Comparison of ENCODE assay signal across 1 cellular context in the genomic region with DNA sequence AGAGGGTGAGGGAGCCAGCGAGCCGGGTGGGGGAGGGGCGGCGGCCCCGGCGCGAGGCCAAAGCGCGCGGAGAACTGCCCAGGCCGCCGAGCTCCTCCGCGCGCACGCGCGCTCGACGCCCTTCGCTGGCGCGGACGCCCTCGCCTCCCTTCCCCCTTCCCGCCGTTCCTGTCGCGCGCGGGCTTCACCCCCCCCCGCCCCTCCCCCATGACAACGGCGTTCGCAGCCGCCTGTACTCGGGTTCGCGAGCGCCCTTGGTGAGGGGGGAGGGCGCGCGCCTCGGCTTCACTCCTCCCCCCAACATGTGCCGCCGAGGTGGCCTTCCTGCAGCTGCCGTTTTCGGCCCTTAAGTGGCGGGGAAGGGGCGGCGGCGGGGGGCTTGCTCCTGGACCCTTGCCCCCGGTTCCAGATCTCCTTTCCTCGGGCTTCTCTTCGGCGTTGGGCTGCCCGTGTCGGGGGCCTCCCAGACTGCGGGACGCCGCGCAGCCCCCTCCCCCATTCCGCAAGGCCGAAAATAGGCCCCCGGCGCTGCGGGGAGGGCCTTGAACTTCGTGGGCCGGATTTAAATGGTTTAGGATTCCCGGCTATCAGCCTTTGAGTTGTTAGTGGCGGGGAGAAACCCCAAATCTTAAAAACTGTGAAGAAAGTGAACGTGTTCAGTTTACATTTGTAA.
A peak's percentile ranks its signal among the peaks of the same experiment; 100 is the strongest.
TF ChIP-seq lines count a peak whose summit lies in the region.

No MANE protein-coding gene starts in this region.

TF ChIP-seq in HEK293, 187 proteins besides CTCF, POLR2A, EP300 and RAD21 (continues in another document):
- TF ChIP-seq ZNF174 (tag by site-specific recombination; IDR thresholded peaks at IDR 0.05) (no peak), ZSCAN30 (tag by site-specific recombination; IDR thresholded peaks at IDR 0.05) (peak; percentile 13; the same call in 1 of the 2 replicates), ZNF366 (tag by site-specific recombination; conservative IDR thresholded peaks at IDR 0.05) (no peak), ZEB2 (tag by site-specific recombination; IDR thresholded peaks at IDR 0.05) (peak; percentile 53; the same call in 1 of the 2 replicates), GLIS1 (tag by site-specific recombination; IDR thresholded peaks at IDR 0.05) (peak; percentile 43), ZNF548 (tag by site-specific recombination; IDR thresholded peaks at IDR 0.05) (no peak), ZNF843 (tag by site-specific recombination; IDR thresholded peaks at IDR 0.05) (peak; percentile 49; the same call in 1 of the 2 replicates), ZNF610 (tag by site-specific recombination; IDR thresholded peaks at IDR 0.05; ENCODE audit: borderline replicate concordance) (peak; percentile 68), TCF7L2 (IDR thresholded peaks at IDR 0.05; ENCODE audit: borderline replicate concordance, low read depth, low read length) (no peak), ZFHX2 (tag by site-specific recombination; conservative IDR thresholded peaks at IDR 0.05) (no peak), INSM2 (tag by site-specific recombination; IDR thresholded peaks at IDR 0.05) (peak; percentile 42; the same call in 1 of the 2 replicates), KLF8 (tag by site-specific recombination; IDR thresholded peaks at IDR 0.05) (no peak), ZNF48 (tag by site-specific recombination; IDR thresholded peaks at IDR 0.05) (no peak), ZNF335 (tag by site-specific recombination; conservative IDR thresholded peaks at IDR 0.05) (peak; percentile 50), ZSCAN4 (tag by site-specific recombination; IDR thresholded peaks at IDR 0.05) (no peak), ZNF324 (tag by site-specific recombination; IDR thresholded peaks at IDR 0.05) (0 out of 2 replicates have a peak, but pooled peaks have one; percentile 48), ZNF792 (tag by site-specific recombination; IDR thresholded peaks at IDR 0.05) (0 out of 2 replicates have a peak, but pooled peaks have one; percentile 36), PBX3 (CRISPR knock-in tag; IDR thresholded peaks at IDR 0.05) (0 out of 2 replicates have a peak, but pooled peaks have one; percentile 13), AEBP2 (tag by site-specific recombination; IDR thresholded peaks at IDR 0.05; ENCODE audit: borderline replicate concordance) (no peak), ZNF623 (tag by site-specific recombination; IDR thresholded peaks at IDR 0.05) (0 out of 2 replicates have a peak, but pooled peaks have one; percentile 9), ZNF530 (tag by site-specific recombination; IDR thresholded peaks at IDR 0.05; ENCODE audit: low read depth) (no peak), ZNF426 (tag by site-specific recombination; IDR thresholded peaks at IDR 0.05) (0 out of 2 replicates have a peak, but pooled peaks have one; percentile 10), IKZF3 (tag by site-specific recombination; IDR thresholded peaks at IDR 0.05) (peak; percentile 30; the same call in 1 of the 2 replicates), SP2 (tag by site-specific recombination; IDR thresholded peaks at IDR 0.05) (0 out of 2 replicates have a peak, but pooled peaks have one; percentile 14), ZNF23 (tag by site-specific recombination; IDR thresholded peaks at IDR 0.05; ENCODE audit: borderline replicate concordance) (no peak), ZNF24 (tag by site-specific recombination; IDR thresholded peaks at IDR 0.05) (0 out of 2 replicates have a peak, but pooled peaks have one; percentile 34), SETDB1 (IDR thresholded peaks at IDR 0.05; ENCODE audit: insufficient read length, low read length) (no peak), ZBTB8A (tag by site-specific recombination; IDR thresholded peaks at IDR 0.05) (peak; percentile 71)
- TF ChIP-seq, protein P1, sequence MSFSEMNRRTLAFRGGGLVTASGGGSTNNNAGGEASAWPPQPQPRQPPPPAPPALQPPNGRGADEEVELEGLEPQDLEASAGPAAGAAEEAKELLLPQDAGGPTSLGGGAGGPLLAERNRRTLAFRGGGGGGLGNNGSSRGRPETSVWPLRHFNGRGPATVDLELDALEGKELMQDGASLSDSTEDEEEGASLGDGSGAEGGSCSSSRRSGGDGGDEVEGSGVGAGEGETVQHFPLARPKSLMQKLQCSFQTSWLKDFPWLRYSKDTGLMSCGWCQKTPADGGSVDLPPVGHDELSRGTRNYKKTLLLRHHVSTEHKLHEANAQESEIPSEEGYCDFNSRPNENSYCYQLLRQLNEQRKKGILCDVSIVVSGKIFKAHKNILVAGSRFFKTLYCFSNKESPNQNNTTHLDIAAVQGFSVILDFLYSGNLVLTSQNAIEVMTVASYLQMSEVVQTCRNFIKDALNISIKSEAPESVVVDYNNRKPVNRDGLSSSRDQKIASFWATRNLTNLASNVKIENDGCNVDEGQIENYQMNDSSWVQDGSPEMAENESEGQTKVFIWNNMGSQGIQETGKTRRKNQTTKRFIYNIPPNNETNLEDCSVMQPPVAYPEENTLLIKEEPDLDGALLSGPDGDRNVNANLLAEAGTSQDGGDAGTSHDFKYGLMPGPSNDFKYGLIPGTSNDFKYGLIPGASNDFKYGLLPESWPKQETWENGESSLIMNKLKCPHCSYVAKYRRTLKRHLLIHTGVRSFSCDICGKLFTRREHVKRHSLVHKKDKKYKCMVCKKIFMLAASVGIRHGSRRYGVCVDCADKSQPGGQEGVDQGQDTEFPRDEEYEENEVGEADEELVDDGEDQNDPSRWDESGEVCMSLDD (tag by site-specific recombination; IDR thresholded peaks at IDR 0.05): peak; percentile 34; the same call in 1 of the 2 replicates
- TF ChIP-seq, protein P2, sequence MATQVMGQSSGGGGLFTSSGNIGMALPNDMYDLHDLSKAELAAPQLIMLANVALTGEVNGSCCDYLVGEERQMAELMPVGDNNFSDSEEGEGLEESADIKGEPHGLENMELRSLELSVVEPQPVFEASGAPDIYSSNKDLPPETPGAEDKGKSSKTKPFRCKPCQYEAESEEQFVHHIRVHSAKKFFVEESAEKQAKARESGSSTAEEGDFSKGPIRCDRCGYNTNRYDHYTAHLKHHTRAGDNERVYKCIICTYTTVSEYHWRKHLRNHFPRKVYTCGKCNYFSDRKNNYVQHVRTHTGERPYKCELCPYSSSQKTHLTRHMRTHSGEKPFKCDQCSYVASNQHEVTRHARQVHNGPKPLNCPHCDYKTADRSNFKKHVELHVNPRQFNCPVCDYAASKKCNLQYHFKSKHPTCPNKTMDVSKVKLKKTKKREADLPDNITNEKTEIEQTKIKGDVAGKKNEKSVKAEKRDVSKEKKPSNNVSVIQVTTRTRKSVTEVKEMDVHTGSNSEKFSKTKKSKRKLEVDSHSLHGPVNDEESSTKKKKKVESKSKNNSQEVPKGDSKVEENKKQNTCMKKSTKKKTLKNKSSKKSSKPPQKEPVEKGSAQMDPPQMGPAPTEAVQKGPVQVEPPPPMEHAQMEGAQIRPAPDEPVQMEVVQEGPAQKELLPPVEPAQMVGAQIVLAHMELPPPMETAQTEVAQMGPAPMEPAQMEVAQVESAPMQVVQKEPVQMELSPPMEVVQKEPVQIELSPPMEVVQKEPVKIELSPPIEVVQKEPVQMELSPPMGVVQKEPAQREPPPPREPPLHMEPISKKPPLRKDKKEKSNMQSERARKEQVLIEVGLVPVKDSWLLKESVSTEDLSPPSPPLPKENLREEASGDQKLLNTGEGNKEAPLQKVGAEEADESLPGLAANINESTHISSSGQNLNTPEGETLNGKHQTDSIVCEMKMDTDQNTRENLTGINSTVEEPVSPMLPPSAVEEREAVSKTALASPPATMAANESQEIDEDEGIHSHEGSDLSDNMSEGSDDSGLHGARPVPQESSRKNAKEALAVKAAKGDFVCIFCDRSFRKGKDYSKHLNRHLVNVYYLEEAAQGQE (tag by site-specific recombination; IDR thresholded peaks at IDR 0.05): no peak
- TF ChIP-seq, protein P3, sequence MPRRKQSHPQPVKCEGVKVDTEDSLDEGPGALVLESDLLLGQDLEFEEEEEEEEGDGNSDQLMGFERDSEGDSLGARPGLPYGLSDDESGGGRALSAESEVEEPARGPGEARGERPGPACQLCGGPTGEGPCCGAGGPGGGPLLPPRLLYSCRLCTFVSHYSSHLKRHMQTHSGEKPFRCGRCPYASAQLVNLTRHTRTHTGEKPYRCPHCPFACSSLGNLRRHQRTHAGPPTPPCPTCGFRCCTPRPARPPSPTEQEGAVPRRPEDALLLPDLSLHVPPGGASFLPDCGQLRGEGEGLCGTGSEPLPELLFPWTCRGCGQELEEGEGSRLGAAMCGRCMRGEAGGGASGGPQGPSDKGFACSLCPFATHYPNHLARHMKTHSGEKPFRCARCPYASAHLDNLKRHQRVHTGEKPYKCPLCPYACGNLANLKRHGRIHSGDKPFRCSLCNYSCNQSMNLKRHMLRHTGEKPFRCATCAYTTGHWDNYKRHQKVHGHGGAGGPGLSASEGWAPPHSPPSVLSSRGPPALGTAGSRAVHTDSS (tag by site-specific recombination; IDR thresholded peaks at IDR 0.05): no peak
- TF ChIP-seq, protein P4, sequence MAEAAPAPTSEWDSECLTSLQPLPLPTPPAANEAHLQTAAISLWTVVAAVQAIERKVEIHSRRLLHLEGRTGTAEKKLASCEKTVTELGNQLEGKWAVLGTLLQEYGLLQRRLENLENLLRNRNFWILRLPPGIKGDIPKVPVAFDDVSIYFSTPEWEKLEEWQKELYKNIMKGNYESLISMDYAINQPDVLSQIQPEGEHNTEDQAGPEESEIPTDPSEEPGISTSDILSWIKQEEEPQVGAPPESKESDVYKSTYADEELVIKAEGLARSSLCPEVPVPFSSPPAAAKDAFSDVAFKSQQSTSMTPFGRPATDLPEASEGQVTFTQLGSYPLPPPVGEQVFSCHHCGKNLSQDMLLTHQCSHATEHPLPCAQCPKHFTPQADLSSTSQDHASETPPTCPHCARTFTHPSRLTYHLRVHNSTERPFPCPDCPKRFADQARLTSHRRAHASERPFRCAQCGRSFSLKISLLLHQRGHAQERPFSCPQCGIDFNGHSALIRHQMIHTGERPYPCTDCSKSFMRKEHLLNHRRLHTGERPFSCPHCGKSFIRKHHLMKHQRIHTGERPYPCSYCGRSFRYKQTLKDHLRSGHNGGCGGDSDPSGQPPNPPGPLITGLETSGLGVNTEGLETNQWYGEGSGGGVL (tag by site-specific recombination; IDR thresholded peaks at IDR 0.05): peak; percentile 87
- TF ChIP-seq, protein P5, sequence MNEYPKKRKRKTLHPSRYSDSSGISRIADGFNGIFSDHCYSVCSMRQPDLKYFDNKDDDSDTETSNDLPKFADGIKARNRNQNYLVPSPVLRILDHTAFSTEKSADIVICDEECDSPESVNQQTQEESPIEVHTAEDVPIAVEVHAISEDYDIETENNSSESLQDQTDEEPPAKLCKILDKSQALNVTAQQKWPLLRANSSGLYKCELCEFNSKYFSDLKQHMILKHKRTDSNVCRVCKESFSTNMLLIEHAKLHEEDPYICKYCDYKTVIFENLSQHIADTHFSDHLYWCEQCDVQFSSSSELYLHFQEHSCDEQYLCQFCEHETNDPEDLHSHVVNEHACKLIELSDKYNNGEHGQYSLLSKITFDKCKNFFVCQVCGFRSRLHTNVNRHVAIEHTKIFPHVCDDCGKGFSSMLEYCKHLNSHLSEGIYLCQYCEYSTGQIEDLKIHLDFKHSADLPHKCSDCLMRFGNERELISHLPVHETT (tag by site-specific recombination; IDR thresholded peaks at IDR 0.05): 0 out of 2 replicates have a peak, but pooled peaks have one; percentile 14
- TF ChIP-seq, protein P6, sequence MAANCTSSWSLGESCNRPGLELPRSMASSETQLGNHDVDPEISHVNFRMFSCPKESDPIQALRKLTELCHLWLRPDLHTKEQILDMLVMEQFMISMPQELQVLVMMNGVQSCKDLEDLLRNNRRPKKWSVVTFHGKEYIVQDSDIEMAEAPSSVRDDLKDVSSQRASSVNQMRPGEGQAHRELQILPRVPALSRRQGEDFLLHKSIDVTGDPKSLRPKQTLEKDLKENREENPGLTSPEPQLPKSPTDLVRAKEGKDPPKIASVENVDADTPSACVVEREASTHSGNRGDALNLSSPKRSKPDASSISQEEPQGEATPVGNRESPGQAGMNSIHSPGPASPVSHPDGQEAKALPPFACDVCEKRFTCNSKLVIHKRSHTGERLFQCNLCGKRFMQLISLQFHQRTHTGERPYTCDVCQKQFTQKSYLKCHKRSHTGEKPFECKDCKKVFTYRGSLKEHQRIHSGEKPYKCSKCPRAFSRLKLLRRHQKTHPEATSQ (tag by site-specific recombination; IDR thresholded peaks at IDR 0.05): peak; percentile 70; the same call in 1 of the 2 replicates
